18 cellular contexts compared by ENCODE assay signal in the genomic region with DNA sequence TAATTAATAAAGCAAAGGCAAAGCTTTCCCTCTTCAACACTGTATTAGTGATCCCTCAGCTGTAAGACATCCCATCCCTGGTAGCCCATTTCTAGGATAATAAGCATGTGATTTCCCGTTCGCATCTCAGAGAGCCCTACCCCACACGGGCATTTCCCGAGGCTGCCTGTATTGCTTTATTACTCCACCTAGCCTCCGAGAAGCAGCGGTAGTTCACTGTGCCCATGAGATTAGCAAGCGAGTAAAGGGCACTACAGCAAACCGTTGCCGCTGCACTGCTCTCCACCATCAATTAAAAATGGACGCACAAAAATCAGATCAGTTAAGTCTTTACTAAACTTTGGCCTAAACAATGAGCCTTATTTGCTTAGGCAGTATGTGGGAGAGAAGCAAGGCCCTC.
"Had no signal": no experiment of that assay in that cellular context is flagged by ENCODE, and none has a peak within 500 bp of the region (broad histone marks: within the 10 kb centered on the region; RNA-seq: fewer than 3 reads in every experiment).

No MANE protein-coding gene starts in this region.

- H3K27ac ChIP-seq: body of pancreas, coronary artery, pancreas, spleen, uterus had no signal

- H3K4me1 ChIP-seq: body of pancreas, pancreas, spleen, uterus had no signal

- H3K27me3 ChIP-seq: body of pancreas, uterus had no signal

- FAIRE-seq: islet of Langerhans, pancreas had no signal

- H3K36me3 ChIP-seq: pancreas, spleen, uterus had no signal

- DNase-seq: activated CD4-positive, alpha-beta memory T cell treated with anti-CD3 and anti-CD28 coated beads, Interleukin-2, amount 10 ng/mL, durations not matched to agents 7 days and 5 days; activated CD4-positive, alpha-beta T cell treated with anti-CD3 and anti-CD28 coated beads for 4 hours; activated effector memory CD4-positive, alpha-beta T cell treated with anti-CD3 and anti-CD28 coated beads, Interleukin-2, amount 50 U/mL, for 16 hours; activated T-cell treated with anti-CD3 and anti-CD28 coated beads, Interleukin-2, amount 50 U/mL, for 4 hours; body of pancreas; central memory CD4-positive, alpha-beta T cell; effector CD4-positive, alpha-beta T cell; foreskin melanocyte; midbrain; pancreas; spleen; stimulated activated naive CD8-positive, alpha-beta T cell treated with anti-CD3 and anti-CD28 coated beads, Interleukin-15, amount 100 ng/mL, for 72 hours; uterus had no signal

- H3K9me3 ChIP-seq: pancreas had no signal

- H3K4me3 ChIP-seq: body of pancreas, coronary artery, lung, pancreas, spleen, uterus had no signal

- ATAC-seq: activated naive CD4-positive, alpha-beta T cell treated with anti-CD3 and anti-CD28 coated beads, Interleukin-2, amount 50 U/mL, for 72 hours; activated T-cell treated with anti-CD3 and anti-CD28 coated beads, Interleukin-2, amount 50 U/mL, for 4 hours; body of pancreas; pancreas; sciatic nerve; stimulated activated naive CD8-positive, alpha-beta T cell treated with anti-CD3 and anti-CD28 coated beads, Interleukin-15, amount 100 ng/mL, for 72 hours had no signal
